10 cellular contexts compared by ENCODE assay signal in genomic region chr16:50267651-50268050, GRCh38. TPM values are rescaled to one million over a fixed set of nuclear protein-coding genes. Genes with fewer than 3 reads are reported as not detected.
DNase-seq lines count a peak whose midpoint lies in the region; ATAC-seq and TF ChIP-seq lines count a peak whose summit lies in the region.
"Had no signal": no experiment of that assay in that cellular context is flagged by ENCODE, and none has a peak within 500 bp of the region (broad histone marks: within the 10 kb centered on the region; RNA-seq: fewer than 3 reads in every experiment).

No MANE protein-coding gene starts in this region.

- no peak for TF ChIP-seq CTCF in mucosa of descending colon (IDR thresholded peaks at IDR 0.05)

- DNase-seq in CD8-positive, alpha-beta memory T cell: peak; percentile 28 to 59 (median 46)
- DNase-seq in Karpas-422: no peak
- peak; percentile 58 for DNase-seq in activated CD8-positive, alpha-beta memory T cell treated with anti-CD3 and anti-CD28 coated beads, Interleukin-2, amount 10 ng/mL, durations not matched to agents 7 days and 5 days
- peak in 2 of 3 donors; percentile 39 to 64 for DNase-seq in mucosa of descending colon
- DNase-seq in DMS 273 (lab: John Stamatoyannopoulos, UW; ENCODE audit: unreplicated experiment): no peak
- no peak for DNase-seq in NCI-H1048 (lab: John Stamatoyannopoulos, UW)
- DNase-seq: amygdala, SHP77 had no signal

- H3K36me3 Mint-ChIP-seq in CD8-positive, alpha-beta memory T cell: peaks cover 0 to 32% (median 2%) of the 10 kb centered on the region in 3 donors
- peaks cover 23% of the 10 kb centered on the region for H3K36me3 Mint-ChIP-seq in activated CD8-positive, alpha-beta memory T cell treated with anti-CD3 and anti-CD28 coated beads, Interleukin-2, amount 10 ng/mL, durations not matched to agents 7 days and 5 days

- H3K27me3 ChIP-seq in CD8-positive, alpha-beta memory T cell (ENCODE audit: insufficient read depth, low read length, poor library complexity, severe bottlenecking): no peaks in the 10 kb centered on the region
- no peaks in the 10 kb centered on the region for H3K27me3 ChIP-seq in Karpas-422 (ENCODE audit: low read length)

- peak overlapping the region; percentile 89 for H3K27ac ChIP-seq in CD8-positive, alpha-beta memory T cell (ENCODE audit: low read depth, low read length)
- H3K27ac ChIP-seq in Karpas-422 (ENCODE audit: low read length): no peak overlapping the region

- no peak for ATAC-seq in activated CD8-positive, alpha-beta memory T cell treated with anti-CD3 and anti-CD28 coated beads, Interleukin-2, amount 10 ng/mL, durations not matched to agents 7 days and 5 days
- ATAC-seq in mucosa of descending colon (peak; percentile 9), HG02981 (IDR thresholded peaks at IDR 0.05; ENCODE audit: unreplicated experiment) (no peak), GM19351 (IDR thresholded peaks at IDR 0.05; ENCODE audit: unreplicated experiment) (no peak)

- POLR2A ChIA-PET in CD8-positive, alpha-beta memory T cell (lab: Charles Lee): interaction anchor here (1.2 to 2.7 kb wide), 3 partner anchors 7 to 12 kb away, joined by 4 to 14 read pairs (median 5); no protein-coding TSS in a partner anchor

- H3K4me1 ChIP-seq in CD8-positive, alpha-beta memory T cell (ENCODE audit: insufficient read depth, low read length): peaks cover 60% of the 10 kb centered on the region
- H3K4me1 ChIP-seq in Karpas-422 (ENCODE audit: low read length) (peaks cover 34% of the 10 kb centered on the region), mucosa of descending colon (ENCODE audit: low read depth) (peaks cover 25% of the 10 kb centered on the region)

- intact Hi-C loops in mucosa of descending colon (cut with DNase I, micrococcal nuclease): no loop called here

- no peaks in the 10 kb centered on the region for H3K36me3 ChIP-seq in CD8-positive, alpha-beta memory T cell (ENCODE audit: insufficient read depth, low read length)
- no peaks in the 10 kb centered on the region for H3K36me3 ChIP-seq in Karpas-422 (ENCODE audit: insufficient read depth, low read length)
- H3K36me3 ChIP-seq in mucosa of descending colon (ENCODE audit: low read depth): no peaks in the 10 kb centered on the region

- peak overlapping the region; percentile 83 for H3K4me2 ChIP-seq in Karpas-422 (ENCODE audit: low read depth, low read length, poor library complexity, severe bottlenecking)

- H3K79me2 ChIP-seq in Karpas-422 (ENCODE audit: low read length): no peaks in the 10 kb centered on the region

- peak overlapping the region; percentile 94 to 99 (median 97) for H3K4me3 Mint-ChIP-seq in CD8-positive, alpha-beta memory T cell
- peak overlapping the region; percentile 97 for H3K4me3 Mint-ChIP-seq in activated CD8-positive, alpha-beta memory T cell treated with anti-CD3 and anti-CD28 coated beads, Interleukin-2, amount 10 ng/mL, durations not matched to agents 7 days and 5 days

- H3K4me3 ChIP-seq in CD8-positive, alpha-beta memory T cell (ENCODE audit: low read length): peak overlapping the region; percentile 98
- peak overlapping the region; percentile 66; the same call in 1 of the 2 replicates for H3K4me3 ChIP-seq in Karpas-422 (ENCODE audit: low read length)
- no peak overlapping the region for H3K4me3 ChIP-seq in mucosa of descending colon

- H3K27me3 Mint-ChIP-seq in CD8-positive, alpha-beta memory T cell: peaks cover 0 to 1% of the 10 kb centered on the region in 2 donors
- H3K27me3 Mint-ChIP-seq in activated CD8-positive, alpha-beta memory T cell treated with anti-CD3 and anti-CD28 coated beads, Interleukin-2, amount 10 ng/mL, durations not matched to agents 7 days and 5 days: no peaks in the 10 kb centered on the region

- H3K9me2 ChIP-seq in Karpas-422 (replicated peaks; ENCODE audit: insufficient read depth, low read length): no peaks in the 10 kb centered on the region

- no peaks in the 10 kb centered on the region for H3K9me3 Mint-ChIP-seq in CD8-positive, alpha-beta memory T cell
- no peaks in the 10 kb centered on the region for H3K9me3 Mint-ChIP-seq in activated CD8-positive, alpha-beta memory T cell treated with anti-CD3 and anti-CD28 coated beads, Interleukin-2, amount 10 ng/mL, durations not matched to agents 7 days and 5 days (ENCODE audit: low read depth)

- H3K4me1 Mint-ChIP-seq in CD8-positive, alpha-beta memory T cell: peaks cover 71 to 93% (median 82%) of the 10 kb centered on the region in 3 donors
- H3K4me1 Mint-ChIP-seq in activated CD8-positive, alpha-beta memory T cell treated with anti-CD3 and anti-CD28 coated beads, Interleukin-2, amount 10 ng/mL, durations not matched to agents 7 days and 5 days: peaks cover 83% of the 10 kb centered on the region

- no peak overlapping the region for H2AFZ ChIP-seq in Karpas-422 (ENCODE audit: low read length)

- peak overlapping the region; percentile 78; the same call in 1 of the 2 replicates for H3K9ac ChIP-seq in Karpas-422 (ENCODE audit: low read length)

- peak overlapping the region; percentile 96 to 99 (median 98) for H3K27ac Mint-ChIP-seq in CD8-positive, alpha-beta memory T cell
- peak overlapping the region; percentile 99 for H3K27ac Mint-ChIP-seq in activated CD8-positive, alpha-beta memory T cell treated with anti-CD3 and anti-CD28 coated beads, Interleukin-2, amount 10 ng/mL, durations not matched to agents 7 days and 5 days

- no peaks in the 10 kb centered on the region for H4K20me1 ChIP-seq in Karpas-422 (ENCODE audit: insufficient read depth, low read depth, low read length)

- CTCF ChIA-PET in CD8-positive, alpha-beta memory T cell (lab: Charles Lee): interaction anchor here (0.8 to 3.9 kb wide), 6 partner anchors 10 to 243 kb away, joined by 3 to 25 read pairs (median 4); partner anchors contain the start of gene CNEP1R1
- CTCF ChIA-PET in activated CD8-positive, alpha-beta memory T cell treated with anti-CD3 and anti-CD28 coated beads, Interleukin-2, amount 10 ng/mL, durations not matched to agents 7 days and 5 days (lab: Charles Lee): interaction anchor here (1.3 to 3.7 kb wide), 9 partner anchors 7 to 87 kb away, joined by 3 to 27 read pairs (median 5); no protein-coding TSS in a partner anchor

- H3K9me3 ChIP-seq in CD8-positive, alpha-beta memory T cell (ENCODE audit: low read length): no peaks in the 10 kb centered on the region
- H3K9me3 ChIP-seq in Karpas-422 (ENCODE audit: low read length) (no peaks in the 10 kb centered on the region), mucosa of descending colon (no peaks in the 10 kb centered on the region)

RNA-seq across cellular contexts. Expression of gene ADCY7, which starts 1.3 kb away (rescaled TPM):
- total RNA-seq in CD8-positive, alpha-beta memory T cell: 10 to 100 TPM; 76.6 to 83.4 TPM
- polyA plus RNA-seq in CD8-positive, alpha-beta memory T cell: 88.1 TPM
- total RNA-seq in Karpas-422 (2014; rRNA removed; shearing (Covaris generic); ENCODE audit: low replicate concordance): 27.5 and 45.5 TPM in 2 replicates
- total RNA-seq in activated CD8-positive, alpha-beta memory T cell treated with anti-CD3 and anti-CD28 coated beads, Interleukin-2, amount 10 ng/mL, durations not matched to agents 7 days and 5 days: 100 to 1,000 TPM; 131 to 232 TPM
- total RNA-seq in mucosa of descending colon: 10 to 100 TPM; 12.4 to 25.0 (median 22.7) TPM

Comparison
In these comparisons a context has a peak if more than half of its experiments do, and no peak if none do; other contexts are left out.
1. DNase-seq: peak in CD8-positive, alpha-beta memory T cell (5 of 5), activated CD8-positive, alpha-beta memory T cell treated with anti-CD3 and anti-CD28 coated beads, Interleukin-2, amount 10 ng/mL, durations not matched to agents 7 days and 5 days (single experiment) and mucosa of descending colon (2 of 3); none in Karpas-422 (single experiment), DMS 273 (single experiment) and NCI-H1048 (single experiment).